12 cellular contexts compared by ENCODE assay signal in genomic region chr16:8851761-8852403, GRCh38. TPM values are rescaled to one million over a fixed set of nuclear protein-coding genes. Genes with fewer than 3 reads are reported as not detected.
DNase-seq lines count a peak whose midpoint lies in the region; ATAC-seq, FAIRE-seq and TF ChIP-seq lines count a peak whose summit lies in the region.
"Had no signal": no experiment of that assay in that cellular context is flagged by ENCODE, and none has a peak within 500 bp of the region (broad histone marks: within the 10 kb centered on the region; RNA-seq: fewer than 3 reads in every experiment).

No MANE protein-coding gene starts in this region.

- ATAC-seq in CD4-positive, alpha-beta T cell (ENCODE audit: poor library complexity) = no peak
- no peak for ATAC-seq in naive thymus-derived CD4-positive, alpha-beta T cell
- ATAC-seq in GM19023 (IDR thresholded peaks at IDR 0.05; ENCODE audit: unreplicated experiment) (no peak), GM18907 (IDR thresholded peaks at IDR 0.05; ENCODE audit: unreplicated experiment) (no peak)
- ATAC-seq: T-cell had no signal

- no peaks in the 10 kb centered on the region for H3K9me3 ChIP-seq in CD4-positive, alpha-beta T cell (ENCODE audit: control insufficient read depth, low read length)
- no peaks in the 10 kb centered on the region for H3K9me3 ChIP-seq in adrenal gland (replicated peaks in 1 of 3)
- no peaks in the 10 kb centered on the region for H3K9me3 ChIP-seq in naive thymus-derived CD4-positive, alpha-beta T cell (ENCODE audit: control insufficient read depth in 2 of 3, low read length in 3 of 3)
- H3K9me3 ChIP-seq: thyroid gland had no signal

- intact Hi-C loops in CD4-positive, alpha-beta T cell (cut with DNase I, micrococcal nuclease) = no loop called here
- intact Hi-C loops in adrenal gland (cut with DNase I) = no loop called here
- intact Hi-C loops in naive thymus-derived CD4-positive, alpha-beta T cell (cut with micrococcal nuclease) = loop anchor here in 1 of 2 donors (2.0 kb wide), 1 partner anchor 17 kb away; the partner anchor contains the start of gene CARHSP1

- H3K36me3 ChIP-seq in adrenal gland (replicated peaks in 1 of 2) = peaks cover 0 to 64% of the 10 kb centered on the region in 2 donors
- peaks cover 0 to 77% (median 7%) of the 10 kb centered on the region in 3 experiments for H3K36me3 ChIP-seq in naive thymus-derived CD4-positive, alpha-beta T cell (ENCODE audit: control insufficient read depth in 2 of 3, insufficient read depth in 3 of 3, low read length in 3 of 3)

- CTCF ChIA-PET in CD4-positive, alpha-beta T cell (lab: Charles Lee) = interaction anchor here (1.2 kb wide), 1 partner anchor 85 kb away, joined by 5 read pairs; no protein-coding TSS in a partner anchor
- CTCF ChIA-PET in naive thymus-derived CD4-positive, alpha-beta T cell (lab: Charles Lee) = interaction anchor here (0.7 to 1.1 kb wide), 2 partner anchors 29 to 53 kb away, joined by 4 to 6 read pairs; no protein-coding TSS in a partner anchor

- H3K4me1 ChIP-seq in adrenal gland (replicated peaks in 1 of 2) = peaks cover 18 to 27% of the 10 kb centered on the region in 2 donors
- no peaks in the 10 kb centered on the region for H3K4me1 ChIP-seq in naive thymus-derived CD4-positive, alpha-beta T cell (ENCODE audit: control insufficient read depth in 2 of 2, insufficient read depth in 2 of 2, low read length in 2 of 2)

- TF ChIP-seq CTCF in CD4-positive, alpha-beta T cell (IDR thresholded peaks at IDR 0.05) = no peak
- TF ChIP-seq CTCF in adrenal gland (IDR thresholded peaks at IDR 0.05) = no peak

- no peak overlapping the region for H3K4me3 Mint-ChIP-seq in CD4-positive, alpha-beta T cell
- H3K4me3 Mint-ChIP-seq in naive thymus-derived CD4-positive, alpha-beta T cell = no peak overlapping the region
- H3K4me3 Mint-ChIP-seq: T-cell had no signal

- H3K27me3 Mint-ChIP-seq in CD4-positive, alpha-beta T cell = no peaks in the 10 kb centered on the region
- H3K27me3 Mint-ChIP-seq in naive thymus-derived CD4-positive, alpha-beta T cell = no peaks in the 10 kb centered on the region
- H3K27me3 Mint-ChIP-seq: T-cell had no signal

- peak overlapping the region; percentile 43 for H3K27ac Mint-ChIP-seq in CD4-positive, alpha-beta T cell
- H3K27ac Mint-ChIP-seq in naive thymus-derived CD4-positive, alpha-beta T cell = peak overlapping the region in 8 of 9 donors; percentile 17 to 92 (median 54)

- DNase-seq in CD4-positive, alpha-beta T cell = no peak
- peak; percentile 4 for DNase-seq in GM12891 (ENCODE audit: insufficient read length, low spot score)
- DNase-seq in adrenal gland = peak in 1 of 7 donors; percentile 22
- no peak for DNase-seq in naive thymus-derived CD4-positive, alpha-beta T cell
- DNase-seq in midbrain (lab: John Stamatoyannopoulos, UW) = no peak
- DNase-seq: anterior cingulate cortex, MM.1S, T-cell, thyroid gland had no signal

- H3K4me3 ChIP-seq in adrenal gland = no peak overlapping the region
- H3K4me3 ChIP-seq in naive thymus-derived CD4-positive, alpha-beta T cell (ENCODE audit: low read length) = no peak overlapping the region
- H3K4me3 ChIP-seq: thyroid gland had no signal

- TF ChIP-seq POLR2A in GM12891 (IDR thresholded peaks at IDR 0.05; ENCODE audit: low read depth, low read length) (no peak), adrenal gland (IDR thresholded peaks at IDR 0.05) (no peak)

- POLR2A ChIA-PET in CD4-positive, alpha-beta T cell (lab: Charles Lee) = interaction anchor here (1.2 to 2.1 kb wide), 2 partner anchors 12 to 17 kb away, joined by 3 to 7 read pairs; partner anchors contain the start of gene CARHSP1
- POLR2A ChIA-PET in naive thymus-derived CD4-positive, alpha-beta T cell (lab: Charles Lee) = no interaction called here

- no peak overlapping the region for H3K27ac ChIP-seq in CD4-positive, alpha-beta T cell (ENCODE audit: low read depth, low read length)
- peak overlapping the region in 4 of 5 donors; percentile 2 to 87 (median 48) for H3K27ac ChIP-seq in adrenal gland
- H3K27ac ChIP-seq in naive thymus-derived CD4-positive, alpha-beta T cell (ENCODE audit: low read depth, low read length) = no peak overlapping the region

- peaks cover 30% of the 10 kb centered on the region for H3K4me1 Mint-ChIP-seq in CD4-positive, alpha-beta T cell (ENCODE audit: low read depth)
- peaks cover 10 to 37% (median 18%) of the 10 kb centered on the region in 7 donors for H3K4me1 Mint-ChIP-seq in naive thymus-derived CD4-positive, alpha-beta T cell

- H3K27me3 ChIP-seq in CD4-positive, alpha-beta T cell (ENCODE audit: control insufficient read depth, insufficient read depth, low read length) = no peaks in the 10 kb centered on the region
- H3K27me3 ChIP-seq in adrenal gland = no peaks in the 10 kb centered on the region
- H3K27me3 ChIP-seq in naive thymus-derived CD4-positive, alpha-beta T cell (ENCODE audit: control insufficient read depth in 2 of 2, insufficient read depth in 2 of 2, low read length in 2 of 2) = no peaks in the 10 kb centered on the region
- H3K27me3 ChIP-seq: thyroid gland had no signal

- no peak for FAIRE-seq in GM12891 (lab: Jason Lieb, UNC)
- FAIRE-seq: frontal cortex had no signal

- peaks cover 52% of the 10 kb centered on the region for H3K36me3 Mint-ChIP-seq in CD4-positive, alpha-beta T cell (ENCODE audit: low read depth)
- H3K36me3 Mint-ChIP-seq in naive thymus-derived CD4-positive, alpha-beta T cell = peaks cover 0 to 23% (median 10%) of the 10 kb centered on the region in 5 donors

- WGBS in adrenal gland, 4 donors = 79 to 88% (median 86%) methylated on average over 6 to 8 of the region's 8 CpGs

- no peaks in the 10 kb centered on the region for H3K9me3 Mint-ChIP-seq in CD4-positive, alpha-beta T cell
- H3K9me3 Mint-ChIP-seq in naive thymus-derived CD4-positive, alpha-beta T cell = peaks cover 0 to 2% (median 0%) of the 10 kb centered on the region in 11 donors
- H3K9me3 Mint-ChIP-seq: T-cell had no signal

TF ChIP-seq in GM12891, 5 proteins besides CTCF, POLR2A, EP300 and RAD21:
- TF ChIP-seq POU2F2 (IDR thresholded peaks at IDR 0.05; ENCODE audit: low read depth, low read length) (no peak), PAX5 (IDR thresholded peaks at IDR 0.05; ENCODE audit: insufficient read depth, low read length, severe bottlenecking) (no peak), POLR2AphosphoS5 (IDR thresholded peaks at IDR 0.05; ENCODE audit: low read depth, low read length) (no peak), SPI1 (IDR thresholded peaks at IDR 0.05; ENCODE audit: low read depth, low read length) (no peak), TAF1 (IDR thresholded peaks at IDR 0.05; ENCODE audit: low read depth, low read length) (no peak)

RNA-seq across cellular contexts. Expression of gene CARHSP1, which starts 16.9 kb away (rescaled TPM):
- 10 to 100 TPM; 25.5 to 27.8 TPM for total RNA-seq in CD4-positive, alpha-beta T cell
- 68.1 TPM for polyA plus RNA-seq in GM12891 (2012; ENCODE audit: low read depth, missing spikeins)
- 100 to 1,000 TPM; 124 to 314 (median 200) TPM for total RNA-seq in adrenal gland
- polyA plus RNA-seq in adrenal gland = 100 to 1,000 TPM in 2 of 3 donors, 10 to 100 TPM in 1; 87.6 to 194 (median 171) TPM
- total RNA-seq in naive thymus-derived CD4-positive, alpha-beta T cell = 100 to 1,000 TPM in 1 of 5 experiments, 10 to 100 TPM in 4; 29.6 to 123 (median 39.9) TPM
- polyA plus RNA-seq in naive thymus-derived CD4-positive, alpha-beta T cell = 10 to 100 TPM; 24.9 to 32.7 TPM

RNA-seq across cellular contexts. Expression of gene LITAFD, which starts 30.3 kb away (rescaled TPM):
- total RNA-seq in CD4-positive, alpha-beta T cell = under 1 TPM in 1 of 2 experiments, not detected in 1; 0.60 TPM
- polyA plus RNA-seq in GM12891 (2012; ENCODE audit: low read depth, missing spikeins) = 0.09 TPM
- not detected for total RNA-seq in adrenal gland
- polyA plus RNA-seq in adrenal gland = not detected
- not detected for total RNA-seq in naive thymus-derived CD4-positive, alpha-beta T cell
- not detected for polyA plus RNA-seq in naive thymus-derived CD4-positive, alpha-beta T cell
- total RNA-seq: frontal cortex, T-cell, thyroid gland had no signal

RNA-seq across cellular contexts. Expression of gene PMM2, which starts 54.2 kb away (rescaled TPM):
- total RNA-seq in CD4-positive, alpha-beta T cell = 10 to 100 TPM; 24.2 to 27.0 TPM
- polyA plus RNA-seq in GM12891 (2012; ENCODE audit: low read depth, missing spikeins) = 28.5 TPM
- 10 to 100 TPM in 7 of 8 donors, 1 to 10 TPM in 1; 7.4 to 69.9 (median 22.9) TPM for total RNA-seq in adrenal gland
- polyA plus RNA-seq in adrenal gland = 10 to 100 TPM; 12.3 to 81.1 (median 29.6) TPM
- 10 to 100 TPM; 32.2 to 52.8 (median 41.7) TPM for total RNA-seq in naive thymus-derived CD4-positive, alpha-beta T cell
- polyA plus RNA-seq in naive thymus-derived CD4-positive, alpha-beta T cell = 10 to 100 TPM; 18.0 to 23.9 TPM

RNA-seq across cellular contexts. Expression of gene TMEM186, which starts 54.4 kb away (rescaled TPM):
- total RNA-seq in CD4-positive, alpha-beta T cell = 1 to 10 TPM; 1.9 to 3.1 TPM
- polyA plus RNA-seq in GM12891 (2012; ENCODE audit: low read depth, missing spikeins) = 11.7 TPM
- total RNA-seq in adrenal gland = 10 to 100 TPM in 5 of 8 donors, 1 to 10 TPM in 3; 7.9 to 14.6 (median 13.4) TPM
- polyA plus RNA-seq in adrenal gland = 10 to 100 TPM in 1 of 3 donors, 1 to 10 TPM in 2; 8.7 to 15.4 (median 9.3) TPM
- 10 to 100 TPM in 3 of 5 experiments, 1 to 10 TPM in 2; 3.2 to 16.3 (median 11.3) TPM for total RNA-seq in naive thymus-derived CD4-positive, alpha-beta T cell
- 10 to 100 TPM; 15.3 to 20.8 TPM for polyA plus RNA-seq in naive thymus-derived CD4-positive, alpha-beta T cell

Comparison
In these comparisons a context has a peak if more than half of its experiments do, and no peak if none do; other contexts are left out.
1. H3K27ac ChIP-seq: peak in adrenal gland (4 of 5); none in CD4-positive, alpha-beta T cell (single experiment) and naive thymus-derived CD4-positive, alpha-beta T cell (single experiment).